8 cellular contexts compared by ENCODE assay signal in genomic region chr7:115951547-115951946, GRCh38.
"Had no signal": no experiment of that assay in that cellular context is flagged by ENCODE, and none has a peak within 500 bp of the region (broad histone marks: within the 10 kb centered on the region; RNA-seq: fewer than 3 reads in every experiment).

No MANE protein-coding gene starts in this region.

- H2AFZ ChIP-seq: GM23248 had no signal

- DNase-seq: GM23248, GOT3, H7, Karpas-422, KBM-7 had no signal

- H3K4me2 ChIP-seq: KMS-11 had no signal

- H3K4me3 ChIP-seq: GM23248, HAP-1 had no signal

- H3K9me3 ChIP-seq: HAP-1 had no signal

- H3K4me1 ChIP-seq: HAP-1 had no signal

- H3K36me3 ChIP-seq: HAP-1 had no signal

- H3K27ac ChIP-seq: GM23248, HL-60, KMS-11 had no signal

- H3K9ac ChIP-seq: GM23248, KMS-11 had no signal
